ENCODE assay signal across 20 cellular contexts in the genomic region with DNA sequence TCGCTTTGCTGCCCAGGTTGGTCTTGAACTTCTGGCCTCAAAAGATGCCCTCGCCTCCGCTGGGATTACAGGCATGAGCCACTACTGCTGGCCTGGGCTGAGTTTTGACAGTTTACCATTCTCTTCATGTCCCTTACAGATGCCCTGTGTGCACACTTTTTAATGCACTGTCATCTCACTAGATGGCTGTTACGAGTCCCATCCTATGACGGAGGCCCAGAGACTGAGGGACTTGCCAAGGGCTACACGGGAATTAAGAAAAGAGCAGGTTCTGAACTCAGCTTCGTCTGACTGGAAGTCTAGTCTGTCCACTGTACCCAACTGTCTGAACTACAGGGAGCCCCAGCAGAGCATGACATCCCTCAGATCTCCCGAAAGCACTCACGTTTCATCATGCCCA.
DNase-seq lines count a peak whose midpoint lies in the region; ATAC-seq and TF ChIP-seq lines count a peak whose summit lies in the region.
"Had no signal": no experiment of that assay in that cellular context is flagged by ENCODE, and none has a peak within 500 bp of the region (broad histone marks: within the 10 kb centered on the region; RNA-seq: fewer than 3 reads in every experiment).

No MANE protein-coding gene starts in this region.

- no peak for DNase-seq in GM06990 (ENCODE audit: extremely low read depth, insufficient read length)
- DNase-seq in MV-4-11 (lab: John Stamatoyannopoulos, UW), result peak; percentile 7
- DNase-seq in SJCRH30, result peak in 1 of 2 experiments; percentile 53
- DNase-seq in islet precursor cell, result peak; percentile 52
- DNase-seq in SIG-M5 (lab: John Stamatoyannopoulos, UW), result no peak
- no peak for DNase-seq in left lung
- DNase-seq: CD4-positive, CD25-positive, alpha-beta regulatory T cell; DMS79 treated with DMSO at 0.1 percent for 48 hours; H7; IMR-90; NCI-H1048; NCI-H1436; NCI-H1930; NCI-H2227 treated with DMSO at 0.1 percent for 48 hours; NCI-H510A; NCI-H748 treated with DMSO at 0.1 percent for 48 hours; OCI-M1; T-helper 1 cell had no signal

- intact Hi-C loops in left lung (cut with DNase I), result no loop called here

- H3K4me3 ChIP-seq in GM06990 (replicated peaks; ENCODE audit: low read depth, low read length) (no peak overlapping the region), SJCRH30 (no peak overlapping the region), left lung (no peak overlapping the region)

- H3K36me3 ChIP-seq in GM06990 (ENCODE audit: control insufficient read depth, insufficient read depth, low read length) (no peaks in the 10 kb centered on the region), SJCRH30 (no peaks in the 10 kb centered on the region), left lung (no peaks in the 10 kb centered on the region)

- TF ChIP-seq CTCF in GM06990 (IDR thresholded peaks at IDR 0.05; ENCODE audit: insufficient read depth, low read length, poor library complexity, severe bottlenecking) (peak; percentile 11), left lung (IDR thresholded peaks at IDR 0.05) (no peak)

- H3K27me3 ChIP-seq in GM06990 (replicated peaks; ENCODE audit: control insufficient read depth, insufficient read depth, low read length) (no peaks in the 10 kb centered on the region), SJCRH30 (no peaks in the 10 kb centered on the region), left lung (no peaks in the 10 kb centered on the region)

- no peaks in the 10 kb centered on the region for H3K9me3 ChIP-seq in SJCRH30 (replicated peaks)
- H3K9me3 ChIP-seq in left lung, result no peaks in the 10 kb centered on the region

- H3K27ac ChIP-seq in SJCRH30, result peak overlapping the region; percentile 80
- no peak overlapping the region for H3K27ac ChIP-seq in left lung
- H3K27ac ChIP-seq: HL-60 had no signal

- H3K4me1 ChIP-seq in SJCRH30 (peaks cover 32% of the 10 kb centered on the region), left lung (no peaks in the 10 kb centered on the region)

- ATAC-seq in left lung, result no peak
- ATAC-seq in activated CD4-positive, CD25-positive, alpha-beta regulatory T cell treated with anti-CD3 and anti-CD28 coated beads, Interleukin-2, amount 50 U/mL, for 24 hours, result no peak

Comparison
In these comparisons a context has a peak if more than half of its experiments do, and no peak if none do; other contexts are left out.
1. DNase-seq: peak in MV-4-11 (single experiment) and islet precursor cell (single experiment); none in GM06990 (single experiment), SIG-M5 (single experiment) and left lung (0 of 2).